6 cellular contexts compared by ENCODE assay signal in the genomic region with DNA sequence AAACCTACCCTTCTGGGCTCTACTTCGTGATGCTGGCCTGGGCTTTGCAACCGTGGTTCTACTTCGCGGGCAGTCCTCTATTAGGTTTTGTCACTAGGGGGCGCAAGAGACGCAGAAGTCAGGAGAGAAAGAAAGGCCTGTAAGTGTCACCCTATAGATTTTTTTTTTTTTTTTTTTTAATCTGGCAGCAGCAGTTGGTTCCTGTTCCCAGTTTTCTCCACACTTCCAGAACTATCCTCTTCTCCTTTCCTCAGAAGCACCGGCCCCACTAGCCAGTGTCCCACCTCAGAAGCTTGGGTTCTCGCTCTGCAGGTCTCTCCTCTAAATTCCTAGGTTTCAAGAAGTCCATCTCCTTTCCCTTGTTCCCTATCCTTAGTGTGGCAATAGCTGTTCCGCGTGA. TPM values are rescaled to one million over a fixed set of nuclear protein-coding genes. Genes with fewer than 3 reads are reported as not detected.
DNase-seq lines count a peak whose midpoint lies in the region; ATAC-seq, FAIRE-seq and TF ChIP-seq lines count a peak whose summit lies in the region.

No MANE protein-coding gene starts in this region.

- no peaks in the 10 kb centered on the region for H3K9me3 ChIP-seq in kidney (ENCODE audit: control insufficient read depth in 1 of 2, low read length in 2 of 2)

- TF ChIP-seq CTCF in kidney (IDR thresholded peaks at IDR 0.05; ENCODE audit: borderline replicate concordance, extremely low read depth, insufficient read depth): peak; percentile 50

- H3K9ac ChIP-seq in kidney (ENCODE audit: low read length in 2 of 2): no peak overlapping the region

- no peak for FAIRE-seq in kidney (lab: Jason Lieb, UNC)

- no peak for ATAC-seq in HG03460 (IDR thresholded peaks at IDR 0.05; ENCODE audit: unreplicated experiment)
- no peak for ATAC-seq in GM19463 (IDR thresholded peaks at IDR 0.05; ENCODE audit: unreplicated experiment)

- no peak overlapping the region for H3K4me3 ChIP-seq in kidney (ENCODE audit: low read length in 2 of 2)

- intact Hi-C loops in kidney (cut with DNase I): no loop called here

- H3K36me3 ChIP-seq in kidney (ENCODE audit: control insufficient read depth in 1 of 2, insufficient read depth in 2 of 2, low read length in 2 of 2): no peaks in the 10 kb centered on the region

- no peaks in the 10 kb centered on the region for H3K4me1 ChIP-seq in kidney (ENCODE audit: control insufficient read depth in 1 of 2, insufficient read depth in 1 of 2, low read depth in 1 of 2, low read length in 2 of 2)

- no peak overlapping the region for H3K27ac ChIP-seq in kidney (ENCODE audit: low read depth in 2 of 2, low read length in 2 of 2)

- DNase-seq in GM04504 (ENCODE audit: low read depth): peak; percentile 3
- DNase-seq in NCI-H146 treated with DMSO at 0.1 percent for 48 hours (lab: John Stamatoyannopoulos, UW; ENCODE audit: unreplicated experiment): peak; percentile 8
- DNase-seq in activated T-cell treated with anti-CD3 and anti-CD28 coated beads for 24 hours (ENCODE audit: low read depth): peak; percentile 39
- no peak for DNase-seq in kidney

RNA-seq across cellular contexts. Expression of a gene that starts 9.1 kb away (rescaled TPM):
- total RNA-seq in kidney: not detected
- polyA plus RNA-seq in kidney (ENCODE audit: insufficient read depth, low read depth, low replicate concordance): not detected

RNA-seq across cellular contexts. Expression of a gene that starts 21.0 kb away (rescaled TPM):
- not detected for total RNA-seq in kidney
- polyA plus RNA-seq in kidney (ENCODE audit: insufficient read depth, low read depth, low replicate concordance): not detected

RNA-seq across cellular contexts. Expression of a gene that starts 31.2 kb away (rescaled TPM):
- not detected for total RNA-seq in kidney
- not detected for polyA plus RNA-seq in kidney (ENCODE audit: insufficient read depth, low read depth, low replicate concordance)

RNA-seq across cellular contexts. Expression of a gene that starts 31.8 kb away (rescaled TPM):
- not detected for total RNA-seq in kidney
- polyA plus RNA-seq in kidney (ENCODE audit: insufficient read depth, low read depth, low replicate concordance): not detected

RNA-seq across cellular contexts. Expression of a gene that starts 40.5 kb away (rescaled TPM):
- total RNA-seq in kidney: not detected
- polyA plus RNA-seq in kidney (ENCODE audit: insufficient read depth, low read depth, low replicate concordance): not detected
